8 cellular contexts compared by ENCODE assay signal in the genomic region with DNA sequence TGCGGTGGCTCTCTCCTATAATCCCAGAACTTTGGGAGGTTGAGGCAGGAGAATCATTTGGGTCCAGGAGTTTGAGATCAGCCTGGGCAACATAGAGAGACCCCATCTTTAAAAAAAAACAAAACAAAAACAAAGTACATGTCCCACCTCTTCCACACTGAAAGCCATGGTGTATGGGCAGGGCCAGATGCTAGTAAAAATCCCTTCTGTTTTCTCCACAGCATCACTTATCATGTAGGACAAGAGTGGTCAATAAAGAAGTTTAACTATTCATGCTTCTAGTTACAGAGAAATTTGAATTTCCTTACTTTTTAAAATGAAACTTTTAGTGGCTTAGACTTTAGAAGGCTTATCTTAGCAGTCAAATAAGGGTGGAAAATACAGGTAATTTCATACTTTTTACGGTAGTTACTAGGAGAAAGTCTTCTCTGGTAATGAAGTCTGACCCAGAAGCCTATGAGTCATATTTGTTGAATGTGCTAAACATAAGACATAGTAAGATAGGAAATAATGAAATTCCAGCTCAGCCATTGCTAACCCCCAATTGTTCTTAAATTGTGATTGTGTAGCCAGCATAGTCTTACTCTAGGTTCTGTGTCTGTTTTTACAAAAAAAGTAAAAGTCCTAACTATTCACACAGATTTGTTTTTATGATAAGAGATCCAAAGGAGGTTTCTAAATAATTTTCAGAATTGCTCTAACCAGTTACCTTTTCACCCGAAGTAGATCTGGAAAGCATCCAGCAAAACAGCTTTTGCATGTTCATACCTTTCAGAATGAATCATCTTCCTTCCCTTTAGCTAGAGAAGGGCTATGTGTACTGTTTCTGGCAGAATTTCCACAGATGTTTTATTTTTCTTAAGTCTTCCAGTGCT. TPM values are rescaled to one million over a fixed set of nuclear protein-coding genes. Genes with fewer than 3 reads are reported as not detected.
DNase-seq lines count a peak whose midpoint lies in the region; ATAC-seq and TF ChIP-seq lines count a peak whose summit lies in the region.

No MANE protein-coding gene starts in this region.

- no peak overlapping the region for H3K27ac Mint-ChIP-seq in WTC11

- peak overlapping the region in 5 of 10 donors; percentile 31 to 68 (median 51) for H3K27ac ChIP-seq in heart right ventricle
- H3K27ac ChIP-seq in ascending aorta = peak overlapping the region; percentile 24 to 66
- H3K27ac ChIP-seq in mesodermal cell (ENCODE audit: low read depth, low read length, severe bottlenecking) = peak overlapping the region; percentile 63

- H3K4me1 ChIP-seq in heart right ventricle (peaks cover 0 to 24% (median 8%) of the 10 kb centered on the region in 9 donors), ascending aorta (peaks cover 0 to 8% of the 10 kb centered on the region in 2 donors), mesodermal cell (ENCODE audit: control insufficient read depth, insufficient read depth, low read length, poor library complexity, severe bottlenecking) (peaks cover 16% of the 10 kb centered on the region)

- intact Hi-C loops in heart right ventricle (cut with DNase I) (no loop called here), cardiac septum (cut with DNase I) (no loop called here), ascending aorta (cut with DNase I) (no loop called here)

- H3K9me3 ChIP-seq in heart right ventricle (no peaks in the 10 kb centered on the region), ascending aorta (no peaks in the 10 kb centered on the region), mesodermal cell (ENCODE audit: control insufficient read depth, low read length) (no peaks in the 10 kb centered on the region)

- no peaks in the 10 kb centered on the region for H3K4me1 Mint-ChIP-seq in WTC11

- H3K27me3 ChIP-seq in heart right ventricle (no peaks in the 10 kb centered on the region), ascending aorta (no peaks in the 10 kb centered on the region)

- H3K9me3 Mint-ChIP-seq in WTC11 = no peaks in the 10 kb centered on the region

- H3K36me3 Mint-ChIP-seq in WTC11 = no peaks in the 10 kb centered on the region

- no peak overlapping the region for H3K4me3 Mint-ChIP-seq in WTC11

- TF ChIP-seq CTCF in heart right ventricle (IDR thresholded peaks at IDR 0.05) = no peak
- no peak for TF ChIP-seq CTCF in ascending aorta (IDR thresholded peaks at IDR 0.05)
- no peak for TF ChIP-seq CTCF in WTC11 (IDR thresholded peaks at IDR 0.05)

- WGBS in heart right ventricle, 2 donors = 68 to 73% methylated on average over 3 of the region's 3 CpGs
- WGBS in mesodermal cell (ENCODE audit: insufficient coverage in 2 of 2), 2 experiments = 87 to 92% methylated on average over 1 to 2 of the region's 3 CpGs

- POLR2A ChIA-PET in WTC11 (lab: Charles Lee) = no interaction called here

- H3K4me3 ChIP-seq in heart right ventricle (no peak overlapping the region), ascending aorta (peak overlapping the region in 1 of 2 donors; percentile 3), mesodermal cell (ENCODE audit: extremely low read depth, insufficient read depth, low read length, poor library complexity, severe bottlenecking) (no peak overlapping the region)

- no peaks in the 10 kb centered on the region for H3K27me3 Mint-ChIP-seq in WTC11 (ENCODE audit: low read depth)

- ATAC-seq in heart right ventricle (peak in 5 of 8 donors; percentile 33 to 79 (median 62)), HG03432 (IDR thresholded peaks at IDR 0.05; ENCODE audit: unreplicated experiment) (peak; percentile 73), HG03457 (IDR thresholded peaks at IDR 0.05; ENCODE audit: unreplicated experiment) (no peak), WTC11 (no peak)

- H3K36me3 ChIP-seq in heart right ventricle (peaks cover 0 to 54% (median 8%) of the 10 kb centered on the region in 9 donors), ascending aorta (peaks cover 34 to 37% of the 10 kb centered on the region in 2 donors), mesodermal cell (ENCODE audit: control insufficient read depth, insufficient read depth, low read length) (peaks cover 32% of the 10 kb centered on the region)

- CTCF ChIA-PET in WTC11 (lab: Charles Lee) = no interaction called here

- DNase-seq in heart right ventricle (peak in 1 of 2 donors; percentile 6), cardiac septum (ENCODE audit: low spot score) (no peak), ascending aorta (ENCODE audit: low spot score in 2 of 2) (no peak), SKM-1 (lab: John Stamatoyannopoulos, UW; ENCODE audit: unreplicated experiment) (no peak), WTC11 (ENCODE audit: low spot score) (no peak)

TF ChIP-seq in WTC11, 78 proteins besides CTCF, POLR2A, EP300 and RAD21 (continues in another document):
- no peak for TF ChIP-seq SOX15 (CRISPR knock-in tag; IDR thresholded peaks at IDR 0.05)
- TF ChIP-seq, protein P1, sequence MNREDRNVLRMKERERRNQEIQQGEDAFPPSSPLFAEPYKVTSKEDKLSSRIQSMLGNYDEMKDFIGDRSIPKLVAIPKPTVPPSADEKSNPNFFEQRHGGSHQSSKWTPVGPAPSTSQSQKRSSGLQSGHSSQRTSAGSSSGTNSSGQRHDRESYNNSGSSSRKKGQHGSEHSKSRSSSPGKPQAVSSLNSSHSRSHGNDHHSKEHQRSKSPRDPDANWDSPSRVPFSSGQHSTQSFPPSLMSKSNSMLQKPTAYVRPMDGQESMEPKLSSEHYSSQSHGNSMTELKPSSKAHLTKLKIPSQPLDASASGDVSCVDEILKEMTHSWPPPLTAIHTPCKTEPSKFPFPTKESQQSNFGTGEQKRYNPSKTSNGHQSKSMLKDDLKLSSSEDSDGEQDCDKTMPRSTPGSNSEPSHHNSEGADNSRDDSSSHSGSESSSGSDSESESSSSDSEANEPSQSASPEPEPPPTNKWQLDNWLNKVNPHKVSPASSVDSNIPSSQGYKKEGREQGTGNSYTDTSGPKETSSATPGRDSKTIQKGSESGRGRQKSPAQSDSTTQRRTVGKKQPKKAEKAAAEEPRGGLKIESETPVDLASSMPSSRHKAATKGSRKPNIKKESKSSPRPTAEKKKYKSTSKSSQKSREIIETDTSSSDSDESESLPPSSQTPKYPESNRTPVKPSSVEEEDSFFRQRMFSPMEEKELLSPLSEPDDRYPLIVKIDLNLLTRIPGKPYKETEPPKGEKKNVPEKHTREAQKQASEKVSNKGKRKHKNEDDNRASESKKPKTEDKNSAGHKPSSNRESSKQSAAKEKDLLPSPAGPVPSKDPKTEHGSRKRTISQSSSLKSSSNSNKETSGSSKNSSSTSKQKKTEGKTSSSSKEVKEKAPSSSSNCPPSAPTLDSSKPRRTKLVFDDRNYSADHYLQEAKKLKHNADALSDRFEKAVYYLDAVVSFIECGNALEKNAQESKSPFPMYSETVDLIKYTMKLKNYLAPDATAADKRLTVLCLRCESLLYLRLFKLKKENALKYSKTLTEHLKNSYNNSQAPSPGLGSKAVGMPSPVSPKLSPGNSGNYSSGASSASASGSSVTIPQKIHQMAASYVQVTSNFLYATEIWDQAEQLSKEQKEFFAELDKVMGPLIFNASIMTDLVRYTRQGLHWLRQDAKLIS (CRISPR knock-in tag; IDR thresholded peaks at IDR 0.05; ENCODE audit: borderline replicate concordance) = no peak
- TF ChIP-seq ZNF263 (CRISPR knock-in tag; IDR thresholded peaks at IDR 0.05; ENCODE audit: low read depth) = no peak
- TF ChIP-seq, protein P2, sequence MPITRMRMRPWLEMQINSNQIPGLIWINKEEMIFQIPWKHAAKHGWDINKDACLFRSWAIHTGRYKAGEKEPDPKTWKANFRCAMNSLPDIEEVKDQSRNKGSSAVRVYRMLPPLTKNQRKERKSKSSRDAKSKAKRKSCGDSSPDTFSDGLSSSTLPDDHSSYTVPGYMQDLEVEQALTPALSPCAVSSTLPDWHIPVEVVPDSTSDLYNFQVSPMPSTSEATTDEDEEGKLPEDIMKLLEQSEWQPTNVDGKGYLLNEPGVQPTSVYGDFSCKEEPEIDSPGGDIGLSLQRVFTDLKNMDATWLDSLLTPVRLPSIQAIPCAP (CRISPR knock-in tag; IDR thresholded peaks at IDR 0.05) = no peak
- TF ChIP-seq, protein P3, sequence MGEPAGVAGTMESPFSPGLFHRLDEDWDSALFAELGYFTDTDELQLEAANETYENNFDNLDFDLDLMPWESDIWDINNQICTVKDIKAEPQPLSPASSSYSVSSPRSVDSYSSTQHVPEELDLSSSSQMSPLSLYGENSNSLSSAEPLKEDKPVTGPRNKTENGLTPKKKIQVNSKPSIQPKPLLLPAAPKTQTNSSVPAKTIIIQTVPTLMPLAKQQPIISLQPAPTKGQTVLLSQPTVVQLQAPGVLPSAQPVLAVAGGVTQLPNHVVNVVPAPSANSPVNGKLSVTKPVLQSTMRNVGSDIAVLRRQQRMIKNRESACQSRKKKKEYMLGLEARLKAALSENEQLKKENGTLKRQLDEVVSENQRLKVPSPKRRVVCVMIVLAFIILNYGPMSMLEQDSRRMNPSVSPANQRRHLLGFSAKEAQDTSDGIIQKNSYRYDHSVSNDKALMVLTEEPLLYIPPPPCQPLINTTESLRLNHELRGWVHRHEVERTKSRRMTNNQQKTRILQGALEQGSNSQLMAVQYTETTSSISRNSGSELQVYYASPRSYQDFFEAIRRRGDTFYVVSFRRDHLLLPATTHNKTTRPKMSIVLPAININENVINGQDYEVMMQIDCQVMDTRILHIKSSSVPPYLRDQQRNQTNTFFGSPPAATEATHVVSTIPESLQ (CRISPR knock-in tag; IDR thresholded peaks at IDR 0.05) = no peak
- no peak for TF ChIP-seq MXD4 (CRISPR knock-in tag; IDR thresholded peaks at IDR 0.05; ENCODE audit: borderline replicate concordance)
- no peak for TF ChIP-seq RELA (CRISPR knock-in tag; IDR thresholded peaks at IDR 0.05; ENCODE audit: borderline replicate concordance)
- TF ChIP-seq SMAD3 (CRISPR knock-in tag; IDR thresholded peaks at IDR 0.05; ENCODE audit: borderline replicate concordance) = no peak
- TF ChIP-seq OVOL2 (CRISPR knock-in tag; IDR thresholded peaks at IDR 0.05; ENCODE audit: borderline replicate concordance) = no peak

RNA-seq across cellular contexts. Expression of a gene that starts 16.4 kb away (rescaled TPM):
- 10 to 100 TPM; 13.7 to 19.2 (median 16.6) TPM for total RNA-seq in heart right ventricle
- polyA plus RNA-seq in heart right ventricle = 1 to 10 TPM; 4.0 to 5.3 TPM
- total RNA-seq in cardiac septum = 15.3 TPM
- 16.0 TPM for total RNA-seq in ascending aorta
- polyA plus RNA-seq in mesodermal cell (2013, experiment 1 of 2) = 31.8 TPM
- polyA plus RNA-seq in mesodermal cell (2013, experiment 2 of 2) = 25.7 TPM
- 45.9 to 47.4 TPM (median 46.3 TPM) in 3 replicates for total RNA-seq in WTC11 (2021)

RNA-seq across cellular contexts. Expression of a gene that starts 56.3 kb away (rescaled TPM):
- 10 to 100 TPM; 15.3 to 20.0 (median 17.4) TPM for total RNA-seq in heart right ventricle
- 10 to 100 TPM; 12.8 to 17.2 TPM for polyA plus RNA-seq in heart right ventricle
- total RNA-seq in cardiac septum = 16.0 TPM
- 5.6 TPM for total RNA-seq in ascending aorta
- 29.0 TPM for polyA plus RNA-seq in mesodermal cell (2013, experiment 1 of 2)
- 26.8 TPM for polyA plus RNA-seq in mesodermal cell (2013, experiment 2 of 2)
- 12.9 to 15.7 TPM (median 15.4 TPM) in 3 replicates for total RNA-seq in WTC11 (2021)

Comparison
In these comparisons a context has a peak if more than half of its experiments do, and no peak if none do; other contexts are left out.
1. ATAC-seq: peak in heart right ventricle (5 of 8) and HG03432 (single experiment); none in HG03457 (single experiment) and WTC11 (single experiment).